20 cellular contexts compared by ENCODE assay signal in genomic region chr1:97451422-97451821, GRCh38.
"Had no signal": no experiment of that assay in that cellular context is flagged by ENCODE, and none has a peak within 500 bp of the region (broad histone marks: within the 10 kb centered on the region; RNA-seq: fewer than 3 reads in every experiment).

No MANE protein-coding gene starts in this region.

- H3K27ac ChIP-seq: brain microvascular endothelial cell, left ventricle myocardium inferior, neutrophil, parathyroid adenoma, tibial nerve, vagina had no signal

- H3K4me1 ChIP-seq: left ventricle myocardium inferior, parathyroid adenoma, vagina had no signal

- DNase-seq: activated CD4-positive, alpha-beta T cell treated with anti-CD3 and anti-CD28 coated beads, Interleukin-2, amount 10 ng/mL, durations not matched to agents 7 days and 5 days; activated CD8-positive, alpha-beta memory T cell treated with anti-CD3 and anti-CD28 coated beads, Interleukin-2, amount 50 U/mL, for 48 hours; activated gamma-delta T cell; activated T-cell treated with anti-CD3 and anti-CD28 coated beads, Interleukin-2, amount 50 U/mL, for 72 hours; anterior cingulate cortex; brain microvascular endothelial cell; cerebellar nuclear complex; effector memory CD8-positive, alpha-beta T cell; erythroblast; hippocampal formation; kidney; left ventricle myocardium inferior; naive thymus-derived CD8-positive, alpha-beta T cell; stimulated activated CD4-positive, alpha-beta T cell treated with anti-CD3 and anti-CD28 coated beads, Interleukin-4, amount 100 ng/mL, for 1 hour; stimulated activated naive B cell treated with anti-CD40 and anti-IgM and Interleukin-4, amounts not matched to agents 10 μg/mL and 1 μg/mL and 100 μg/mL, for 72 hours; T-helper 2 cell had no signal

- H3K4me3 ChIP-seq: left ventricle myocardium inferior, tibial nerve, vagina had no signal

- H3K27me3 ChIP-seq: brain microvascular endothelial cell, neutrophil, tibial nerve, vagina had no signal

- H3K9me3 ChIP-seq: left ventricle myocardium inferior, neutrophil, tibial nerve, vagina had no signal

- ATAC-seq: activated T-cell treated with anti-CD3 and anti-CD28 coated beads, Interleukin-2, amount 50 U/mL, for 72 hours; effector memory CD8-positive, alpha-beta T cell; naive thymus-derived CD8-positive, alpha-beta T cell; stimulated activated naive B cell treated with anti-CD40 and anti-IgM and Interleukin-4, amounts not matched to agents 10 μg/mL and 1 μg/mL and 100 μg/mL, for 72 hours had no signal

- H3K36me3 ChIP-seq: brain microvascular endothelial cell, vagina had no signal

- FAIRE-seq: kidney had no signal
